ENCODE assay signal across 1 cellular context in genomic region chr1:39691383-39692151, GRCh38.
TF ChIP-seq lines count a peak whose summit lies in the region.

Gene HPCAL4 (minus strand): TSS chr1:39691433. CDS start chr1:39684603, 6,830 bp downstream.

TF ChIP-seq in IMR-90, 13 proteins besides CTCF, POLR2A, EP300 and RAD21:
- no peak for TF ChIP-seq USF2 (IDR thresholded peaks at IDR 0.05; ENCODE audit: low read depth, low read length)
- TF ChIP-seq RCOR1 (IDR thresholded peaks at IDR 0.05; ENCODE audit: insufficient replicate concordance, low read length), result no peak
- TF ChIP-seq CHD1 (IDR thresholded peaks at IDR 0.05; ENCODE audit: low read depth, low read length), result no peak
- no peak for TF ChIP-seq SMC3 (IDR thresholded peaks at IDR 0.05; ENCODE audit: low read depth, low read length)
- no peak for TF ChIP-seq MAFK (IDR thresholded peaks at IDR 0.05; ENCODE audit: low read depth, low read length)
- TF ChIP-seq NFE2L2 (IDR thresholded peaks at IDR 0.05; ENCODE audit: low read depth, low read length), result no peak
- TF ChIP-seq FOS (IDR thresholded peaks at IDR 0.05; ENCODE audit: low read depth, low read length), result no peak
- no peak for TF ChIP-seq MXI1 (IDR thresholded peaks at IDR 0.05; ENCODE audit: borderline replicate concordance, low read depth, low read length)
- TF ChIP-seq CEBPB (IDR thresholded peaks at IDR 0.05; ENCODE audit: low read depth, low read length), result no peak
- TF ChIP-seq, protein P1, sequence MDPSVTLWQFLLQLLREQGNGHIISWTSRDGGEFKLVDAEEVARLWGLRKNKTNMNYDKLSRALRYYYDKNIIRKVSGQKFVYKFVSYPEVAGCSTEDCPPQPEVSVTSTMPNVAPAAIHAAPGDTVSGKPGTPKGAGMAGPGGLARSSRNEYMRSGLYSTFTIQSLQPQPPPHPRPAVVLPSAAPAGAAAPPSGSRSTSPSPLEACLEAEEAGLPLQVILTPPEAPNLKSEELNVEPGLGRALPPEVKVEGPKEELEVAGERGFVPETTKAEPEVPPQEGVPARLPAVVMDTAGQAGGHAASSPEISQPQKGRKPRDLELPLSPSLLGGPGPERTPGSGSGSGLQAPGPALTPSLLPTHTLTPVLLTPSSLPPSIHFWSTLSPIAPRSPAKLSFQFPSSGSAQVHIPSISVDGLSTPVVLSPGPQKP (IDR thresholded peaks at IDR 0.05; ENCODE audit: borderline replicate concordance, low read depth, low read length), result no peak
- TF ChIP-seq BHLHE40 (IDR thresholded peaks at IDR 0.05; ENCODE audit: low read depth, low read length), result no peak
- TF ChIP-seq MAZ (IDR thresholded peaks at IDR 0.05; ENCODE audit: borderline replicate concordance, low read depth, low read length), result no peak
